Comparison of ENCODE assay signal across 15 cellular contexts in genomic region chr17:49000943-49001342, GRCh38. TPM values are rescaled to one million over a fixed set of nuclear protein-coding genes. Genes with fewer than 3 reads are reported as not detected.
DNase-seq lines count a peak whose midpoint lies in the region; ATAC-seq and TF ChIP-seq lines count a peak whose summit lies in the region.
"Had no signal": no experiment of that assay in that cellular context is flagged by ENCODE, and none has a peak within 500 bp of the region (broad histone marks: within the 10 kb centered on the region; RNA-seq: fewer than 3 reads in every experiment).

No MANE protein-coding gene starts in this region.

- H3K23ac ChIP-seq in mesendoderm (ENCODE audit: low read length): no peak overlapping the region

- H3K27me3 ChIP-seq in BE2C (peaks cover 82% of the 10 kb centered on the region), mesendoderm (ENCODE audit: insufficient read depth, low read length, poor library complexity) (no peaks in the 10 kb centered on the region)

- peak overlapping the region; percentile 95 for H3K9ac ChIP-seq in mesendoderm (ENCODE audit: low read length)

- no peak overlapping the region for H3K27ac Mint-ChIP-seq in activated naive CD8-positive, alpha-beta T cell treated with anti-CD3 and anti-CD28 coated beads for 36 hours

- no peak overlapping the region for H3K4ac ChIP-seq in mesendoderm (ENCODE audit: low read depth, low read length)

- H3K4me1 Mint-ChIP-seq in activated naive CD8-positive, alpha-beta T cell treated with anti-CD3 and anti-CD28 coated beads for 36 hours: peaks cover 14% of the 10 kb centered on the region

- peaks cover 2% of the 10 kb centered on the region for H3K79me1 ChIP-seq in mesendoderm (ENCODE audit: low read length)

- WGBS in mesendoderm (ENCODE audit: extremely low coverage, insufficient coverage, low lambda C conversion rate): no CpG with 5 or more reads among the region's 1 CpG

- no peak overlapping the region for H3K4me3 Mint-ChIP-seq in activated naive CD8-positive, alpha-beta T cell treated with anti-CD3 and anti-CD28 coated beads for 36 hours

- no peak for TF ChIP-seq CTCF in BE2C (IDR thresholded peaks at IDR 0.05; ENCODE audit: low read depth, low read length)

- H3K18ac ChIP-seq in mesendoderm (ENCODE audit: low read length): no peak overlapping the region

- H3K4me3 ChIP-seq in BE2C (ENCODE audit: low read depth, low read length): peak overlapping the region; percentile 77
- H3K4me3 ChIP-seq in mesendoderm (ENCODE audit: low read length): peak overlapping the region; percentile 43
- H3K4me3 ChIP-seq: ascending aorta, stomach had no signal

- no peak overlapping the region for H2BK120ac ChIP-seq in mesendoderm (ENCODE audit: low read depth, low read length)

- intact Hi-C loops in left cardiac atrium (cut with DNase I): no loop called here

- H2BK5ac ChIP-seq in mesendoderm (ENCODE audit: low read length): no peak overlapping the region

- H3K4me1 ChIP-seq in BE2C: no peaks in the 10 kb centered on the region
- H3K4me1 ChIP-seq in mesendoderm (ENCODE audit: control insufficient read depth, low read depth, low read length): peaks cover 5% of the 10 kb centered on the region

- no peak overlapping the region for H4K5ac ChIP-seq in mesendoderm (ENCODE audit: low read length)

- no peak overlapping the region for H3K27ac ChIP-seq in mesendoderm (ENCODE audit: low read depth, low read length)
- H3K27ac ChIP-seq: ascending aorta, C4-2B, stomach had no signal

- peaks cover 76% of the 10 kb centered on the region for H3K79me2 ChIP-seq in mesendoderm (ENCODE audit: control insufficient read depth, insufficient read depth, low read length)

- no peaks in the 10 kb centered on the region for H3K36me3 Mint-ChIP-seq in activated naive CD8-positive, alpha-beta T cell treated with anti-CD3 and anti-CD28 coated beads for 36 hours

- peaks cover 100% of the 10 kb centered on the region for H3K27me3 Mint-ChIP-seq in activated naive CD8-positive, alpha-beta T cell treated with anti-CD3 and anti-CD28 coated beads for 36 hours

- DNase-seq in BE2C (no peak), KBM-7 (peak; percentile 56), amniotic epithelial cell (ENCODE audit: low read depth) (peak; percentile 52), mesendoderm (no peak), NCI-H82 (lab: John Stamatoyannopoulos, UW) (no peak), left cardiac atrium (no peak)
- no peak for DNase-seq in activated naive CD8-positive, alpha-beta T cell treated with anti-CD3 and anti-CD28 coated beads for 36 hours
- DNase-seq: kidney glomerular epithelial cell; NK-92 treated with Interleukin-12 subunit alpha and Interleukin-12 subunit beta, amount 100 ng/mL, for 24 hours; stimulated activated CD4-positive, alpha-beta T cell treated with anti-CD3 and anti-CD28 coated beads, Interleukin-4, amount 100 ng/mL, for 1 hour; stomach had no signal

- H3K9me3 ChIP-seq in BE2C: no peaks in the 10 kb centered on the region
- H3K9me3 ChIP-seq: ascending aorta had no signal

- H3K36me3 ChIP-seq in BE2C: no peaks in the 10 kb centered on the region; the same call in 1 of the 2 replicates
- peaks cover 5% of the 10 kb centered on the region for H3K36me3 ChIP-seq in mesendoderm (ENCODE audit: control insufficient read depth, insufficient read depth, low read length)
- H3K36me3 ChIP-seq: ascending aorta, stomach had no signal

- no peak overlapping the region for H2AK5ac ChIP-seq in mesendoderm (ENCODE audit: low read length)

- H3K4me2 ChIP-seq in mesendoderm (ENCODE audit: low read length): peak overlapping the region; percentile 64

- no peak overlapping the region for H4K8ac ChIP-seq in mesendoderm (ENCODE audit: low read depth, low read length)

- H3K9me3 Mint-ChIP-seq in activated naive CD8-positive, alpha-beta T cell treated with anti-CD3 and anti-CD28 coated beads for 36 hours: peaks cover 3% of the 10 kb centered on the region

- no peak overlapping the region for H2BK15ac ChIP-seq in mesendoderm (replicated peaks; ENCODE audit: low read depth)

- peak overlapping the region; percentile 64 for H3K56ac ChIP-seq in mesendoderm (ENCODE audit: low read length)

- ATAC-seq in HG02970 (IDR thresholded peaks at IDR 0.05; ENCODE audit: low FRiP score, unreplicated experiment): no peak
- no peak for ATAC-seq in left cardiac atrium

- in situ Hi-C loops in KBM-7 (cut with MboI; ENCODE audit: low pct_unique_long_range_greater_than_20kb, low sequenced_read_pairs): no loop called here

RNA-seq across cellular contexts. Expression of gene IGF2BP1, which starts 3.8 kb away (rescaled TPM):
- polyA plus RNA-seq in BE2C (2012; ENCODE audit: insufficient read depth, insufficient read length, low read depth): 20.5 TPM
- 132 TPM for polyA plus RNA-seq in mesendoderm (2013, experiment 1 of 2)
- polyA plus RNA-seq in mesendoderm (2013, experiment 2 of 2): 142 TPM
- total RNA-seq in left cardiac atrium: under 1 TPM in 1 of 2 donors, not detected in 1; 0.03 TPM
- 1 to 10 TPM; 1.1 to 1.3 TPM for total RNA-seq in activated naive CD8-positive, alpha-beta T cell treated with anti-CD3 and anti-CD28 coated beads for 36 hours
- total RNA-seq: ascending aorta had no signal

RNA-seq across cellular contexts. Expression of gene GIP, which starts 32.5 kb away (rescaled TPM):
- not detected for polyA plus RNA-seq in BE2C (2012; ENCODE audit: insufficient read depth, insufficient read length, low read depth)
- polyA plus RNA-seq in mesendoderm (2013, experiment 1 of 2): 0.20 TPM
- polyA plus RNA-seq in mesendoderm (2013, experiment 2 of 2): 0.35 TPM
- not detected for total RNA-seq in left cardiac atrium
- not detected for total RNA-seq in activated naive CD8-positive, alpha-beta T cell treated with anti-CD3 and anti-CD28 coated beads for 36 hours
- total RNA-seq: ascending aorta, stomach had no signal
- polyA plus RNA-seq: esophagus had no signal

RNA-seq across cellular contexts. Expression of gene SNF8, which starts 56.3 kb away (rescaled TPM):
- polyA plus RNA-seq in BE2C (2012; ENCODE audit: insufficient read depth, insufficient read length, low read depth): 164 TPM
- 115 TPM for polyA plus RNA-seq in mesendoderm (2013, experiment 1 of 2)
- polyA plus RNA-seq in mesendoderm (2013, experiment 2 of 2): 113 TPM
- 100 to 1,000 TPM in 1 of 2 donors, 10 to 100 TPM in 1; 94.7 to 109 TPM for total RNA-seq in left cardiac atrium
- total RNA-seq in activated naive CD8-positive, alpha-beta T cell treated with anti-CD3 and anti-CD28 coated beads for 36 hours: 100 to 1,000 TPM; 127 to 134 TPM

Comparison
In these comparisons a context has a peak if more than half of its experiments do, and no peak if none do; other contexts are left out.
1. DNase-seq: peak in KBM-7 (single experiment) and amniotic epithelial cell (single experiment); none in BE2C (single experiment), mesendoderm (single experiment), NCI-H82 (single experiment), left cardiac atrium (single experiment) and activated naive CD8-positive, alpha-beta T cell treated with anti-CD3 and anti-CD28 coated beads for 36 hours (single experiment).